In the genomic region with DNA sequence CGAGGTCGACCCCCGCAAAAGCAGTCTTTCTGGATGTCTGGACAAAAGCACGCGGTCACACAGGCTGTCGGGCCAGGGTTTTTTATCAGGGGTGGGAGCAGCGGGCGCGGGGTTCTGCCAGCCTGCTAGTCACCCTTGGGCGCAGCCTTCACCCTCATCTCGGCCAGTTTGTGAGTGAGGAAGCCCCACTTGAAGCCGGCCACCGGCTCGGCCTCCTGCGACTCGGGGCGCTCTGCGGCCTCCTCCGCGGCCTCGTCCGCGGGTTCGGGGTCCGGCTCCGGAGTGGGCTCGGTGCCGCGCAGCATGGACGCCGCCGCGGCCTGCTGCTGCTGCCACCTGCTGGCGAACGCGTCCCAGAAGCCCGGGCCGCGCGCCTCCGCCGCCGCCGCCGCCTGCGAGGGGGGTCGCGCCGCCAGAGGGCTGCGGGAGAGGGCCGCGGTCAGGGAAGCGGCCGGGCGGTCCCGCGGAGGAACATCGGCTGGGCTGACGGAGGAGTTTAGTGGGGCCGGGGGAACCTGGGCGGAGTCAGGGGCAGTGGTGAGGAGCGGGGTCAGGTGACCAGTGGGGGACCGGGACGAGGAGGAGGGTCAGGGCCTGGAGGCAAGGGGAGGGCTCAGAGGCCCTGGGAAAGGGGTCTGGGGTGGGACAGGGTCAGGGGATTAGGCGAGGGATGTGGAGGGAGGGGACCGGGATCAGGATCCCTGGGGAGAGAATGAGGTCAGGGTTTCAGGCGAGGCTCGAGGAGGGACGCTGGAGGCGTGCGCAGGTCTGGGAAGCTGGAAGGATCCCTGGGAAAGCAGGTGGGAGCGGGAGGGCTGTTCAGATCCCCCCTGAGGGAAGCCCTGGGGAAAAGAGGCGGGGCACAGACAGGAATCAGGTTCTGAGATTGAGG, we compare ENCODE assay signal across 8 cellular contexts. TPM values are rescaled to one million over a fixed set of nuclear protein-coding genes. Genes with fewer than 3 reads are reported as not detected.
DNase-seq lines count a peak whose midpoint lies in the region; ATAC-seq, FAIRE-seq and TF ChIP-seq lines count a peak whose summit lies in the region.
"Had no signal": no experiment of that assay in that cellular context is flagged by ENCODE, and none has a peak within 500 bp of the region (broad histone marks: within the 10 kb centered on the region; RNA-seq: fewer than 3 reads in every experiment).

No MANE protein-coding gene starts in this region.

- no peaks in the 10 kb centered on the region for H3K9me3 ChIP-seq in K562 (replicated peaks; ENCODE audit: control insufficient read depth, insufficient read depth, low read depth, low read length)

- TF ChIP-seq EP300 in K562 (IDR thresholded peaks at IDR 0.05; ENCODE audit: low read length) = no peak

- no TSS peak for BruUV-seq in K562 (replicated peaks; lab: Mats Ljungman, UMichigan)

- no peaks in the 10 kb centered on the region for H4K20me1 ChIP-seq in K562 (replicated peaks; ENCODE audit: control insufficient read depth, insufficient read depth, low read length)

- H3K27ac ChIP-seq in K562 (ENCODE audit: extremely low read depth, low read depth, low read length) = no peak overlapping the region

- POLR2A ChIA-PET in K562 (lab: Yijun Ruan, JAX) = interaction anchor here (0.6 to 1.1 kb wide), 3 partner anchors 16 to 119 kb away, joined by 3 to 7 read pairs (median 3); partner anchors contain the start of gene SLC30A2

- no peaks in the 10 kb centered on the region; the same call in 2 of the 3 replicates for H3K79me2 ChIP-seq in K562 (ENCODE audit: control insufficient read depth, insufficient read depth, low read length)

- no peaks in the 10 kb centered on the region for H3K36me3 ChIP-seq in K562 (ENCODE audit: control insufficient read depth, insufficient read depth, low read length)

- no peak for FAIRE-seq in K562 (lab: Jason Lieb, UNC)
- FAIRE-seq: colon had no signal

- H2AFZ ChIP-seq in K562 (ENCODE audit: low read depth, low read length) = peak overlapping the region; percentile 71

- CTCF ChIA-PET in K562 (lab: Yijun Ruan, JAX; ENCODE audit: low intra/inter-chr PET ratio) = interaction anchor here (0.5 to 2.5 kb wide), 7 partner anchors 22 to 269 kb away, joined by 3 to 20 read pairs (median 6); partner anchors contain the start of gene CEP85

- DNase-seq in GM19238 (ENCODE audit: insufficient read length, low spot score) (peak; percentile 49), T follicular helper cell (ENCODE audit: low read depth) (peak; percentile 22), K562 (ENCODE audit: extremely low read depth in 1 of 4, low spot score in 3 of 4) (peak; percentile 72 to 81 (median 78)), inferior parietal cortex (ENCODE audit: extremely low spot score) (peak; percentile 34), DMS114 treated with DMSO at 0.1 percent for 48 hours (lab: John Stamatoyannopoulos, UW; ENCODE audit: unreplicated experiment) (no peak)
- peak; percentile 33 to 47 (median 35) for DNase-seq in stimulated activated CD4-positive, alpha-beta T cell treated with anti-CD3 and anti-CD28 coated beads, Interleukin-1b, Interleukin-23, amount 100 ng/mL, for 24 hours (ENCODE audit: low read depth in 4 of 4, low spot score in 1 of 4)

- H3K27me3 ChIP-seq in K562 (ENCODE audit: control insufficient read depth in 2 of 2, insufficient read depth in 2 of 2, low read length in 2 of 2) = no peaks in the 10 kb centered on the region

- H3K9ac ChIP-seq in K562 (ENCODE audit: insufficient read depth in 1 of 2, low read depth in 2 of 2, low read length in 2 of 2) = peak overlapping the region; percentile 7 to 90; a peak in 3 of 4 replicates

- TF ChIP-seq CTCF in K562 (IDR thresholded peaks at IDR 0.05 in 2 of 3, conservative IDR thresholded peaks at IDR 0.05 in 1 of 3; ENCODE audit: insufficient read depth in 2 of 3, low read depth in 1 of 3, low read length in 3 of 3) = peak; percentile 54 to 92 (median 71)

- peak; percentile 63 for ATAC-seq in K562
- no peak for ATAC-seq in GM19467 (IDR thresholded peaks at IDR 0.05; ENCODE audit: unreplicated experiment)

- WGBS in K562 (ENCODE audit: insufficient coverage, low coverage, missing lambda C conversion rate) = 16% methylated on average over 63 of the region's 73 CpGs

- intact Hi-C loops in K562 (cut with micrococcal nuclease) = no loop called here

- H3K4me1 ChIP-seq in K562 (replicated peaks in 1 of 2; ENCODE audit: control insufficient read depth in 2 of 2, insufficient read depth in 2 of 2, low read length in 2 of 2) = peaks cover 31 to 50% of the 10 kb centered on the region in 2 experiments

- peak overlapping the region; percentile 40 for H3K4me3 ChIP-seq in K562

- in situ Hi-C loops in K562 (cut with MboI) = no loop called here

- no peaks in the 10 kb centered on the region for H3K9me1 ChIP-seq in K562 (ENCODE audit: control insufficient read depth, insufficient read depth, low read length)

- TF ChIP-seq POLR2A in K562 (conservative IDR thresholded peaks at IDR 0.05) = no peak

- TF ChIP-seq RAD21 in K562 (CRISPR knock-in tag; conservative IDR thresholded peaks at IDR 0.05 in 1 of 2, IDR thresholded peaks at IDR 0.05 in 1 of 2) = peak; percentile 67 to 76

- peak overlapping the region; percentile 54 for H3K4me2 ChIP-seq in K562 (ENCODE audit: insufficient read depth, low read length)

RNA-seq across cellular contexts. Expression of gene C1orf232, which starts 4.5 kb away (rescaled TPM):
- total RNA-seq in K562 (2011; cell fraction: chromatin; rRNA removed; ENCODE audit: low replicate concordance) = not detected in 2 replicates
- not detected in 2 replicates for total RNA-seq in K562 (2011; cell fraction: nucleolus; rRNA removed)
- not detected in 2 replicates for total RNA-seq in K562 (2011; cell fraction: nucleoplasm; rRNA removed)
- total RNA-seq in K562 (2014; rRNA removed) (not detected in 2 replicates), K562 (2014; rRNA removed; fragmentation: Illumina TruSeq; extraction: Trizol) (not detected in 2 replicates), K562 (2015; rRNA removed; fragmentation: Illumina TruSeq; extraction: Trizol) (not detected in 2 replicates), K562 (2021) (not detected in 2 replicates)
- polyA plus RNA-seq in K562 (2011; rRNA removed) (not detected in 2 replicates), K562 (2014; fragmentation: Illumina TruSeq; extraction: Trizol) (not detected in 2 replicates), K562 (2014; fragmentation: Nextera tagmentation; extraction: Ambion mirVana) (not detected), K562 (2014; rRNA removed) (not detected in 2 replicates)
- polyA plus RNA-seq in K562 (2011; cell fraction: cytosol; rRNA removed) = not detected in 2 replicates
- polyA plus RNA-seq in K562 (2011; cell fraction: nucleus; rRNA removed) = not detected in 2 replicates
- not detected in 2 replicates for polyA plus RNA-seq in K562 (2012)
- polyA minus RNA-seq in K562 (2011; rRNA and poly(A)+ RNA removed) = not detected in 2 replicates
- not detected in 2 replicates for polyA minus RNA-seq in K562 (2011; cell fraction: cytosol; rRNA and poly(A)+ RNA removed)
- not detected in 2 replicates for polyA minus RNA-seq in K562 (2011; cell fraction: nucleus; rRNA and poly(A)+ RNA removed)

RNA-seq across cellular contexts. Expression of gene FAM110D, which starts 5.4 kb away (rescaled TPM):
- total RNA-seq in K562 (2011; cell fraction: chromatin; rRNA removed; ENCODE audit: low replicate concordance) = 0.92 and 1.5 TPM in 2 replicates
- 0.79 and 1.3 TPM in 2 replicates for total RNA-seq in K562 (2011; cell fraction: nucleolus; rRNA removed)
- 1.5 and 2.1 TPM in 2 replicates for total RNA-seq in K562 (2011; cell fraction: nucleoplasm; rRNA removed)
- total RNA-seq in K562 (2014; rRNA removed) = 0.64 and 0.69 TPM in 2 replicates
- 0.26 and 0.33 TPM in 2 replicates for total RNA-seq in K562 (2014; rRNA removed; fragmentation: Illumina TruSeq; extraction: Trizol)
- 0.29 and 0.34 TPM in 2 replicates for total RNA-seq in K562 (2015; rRNA removed; fragmentation: Illumina TruSeq; extraction: Trizol)
- 0.58 and 0.62 TPM in 2 replicates for total RNA-seq in K562 (2021)
- 0.60 and 0.67 TPM in 2 replicates for polyA plus RNA-seq in K562 (2011; rRNA removed)
- polyA plus RNA-seq in K562 (2011; cell fraction: cytosol; rRNA removed) = 0.54 and 0.63 TPM in 2 replicates
- polyA plus RNA-seq in K562 (2011; cell fraction: nucleus; rRNA removed) = 0.76 and 1.1 TPM in 2 replicates
- 0.53 and 0.86 TPM in 2 replicates for polyA plus RNA-seq in K562 (2012)
- polyA plus RNA-seq in K562 (2014; fragmentation: Illumina TruSeq; extraction: Trizol) = 0.18 and 0.33 TPM in 2 replicates
- polyA plus RNA-seq in K562 (2014; fragmentation: Nextera tagmentation; extraction: Ambion mirVana) = under 1 TPM; 0.04 to 0.11 TPM
- 0.80 and 1.1 TPM in 2 replicates for polyA plus RNA-seq in K562 (2014; rRNA removed)
- polyA minus RNA-seq in K562 (2011; rRNA and poly(A)+ RNA removed) = 0.14 and 0.27 TPM in 2 replicates
- 0.55 TPM in 1 of 2 replicates, not detected in the other for polyA minus RNA-seq in K562 (2011; cell fraction: cytosol; rRNA and poly(A)+ RNA removed)
- 0.54 and 0.67 TPM in 2 replicates for polyA minus RNA-seq in K562 (2011; cell fraction: nucleus; rRNA and poly(A)+ RNA removed)

RNA-seq across cellular contexts. Expression of gene ZNF593, which starts 5.4 kb away (rescaled TPM):
- 12.7 and 40.0 TPM in 2 replicates for total RNA-seq in K562 (2011; cell fraction: chromatin; rRNA removed; ENCODE audit: low replicate concordance)
- total RNA-seq in K562 (2011; cell fraction: nucleolus; rRNA removed) = 55.5 and 60.9 TPM in 2 replicates
- 22.8 and 27.3 TPM in 2 replicates for total RNA-seq in K562 (2011; cell fraction: nucleoplasm; rRNA removed)
- 233 and 259 TPM in 2 replicates for total RNA-seq in K562 (2014; rRNA removed)
- total RNA-seq in K562 (2014; rRNA removed; fragmentation: Illumina TruSeq; extraction: Trizol) = 16.2 and 32.2 TPM in 2 replicates
- 66.3 and 76.7 TPM in 2 replicates for total RNA-seq in K562 (2015; rRNA removed; fragmentation: Illumina TruSeq; extraction: Trizol)
- 125 and 144 TPM in 2 replicates for total RNA-seq in K562 (2021)
- polyA plus RNA-seq in K562 (2011; rRNA removed) = 48.2 and 51.6 TPM in 2 replicates
- polyA plus RNA-seq in K562 (2011; cell fraction: cytosol; rRNA removed) = 107 and 284 TPM in 2 replicates
- 48.1 and 66.6 TPM in 2 replicates for polyA plus RNA-seq in K562 (2011; cell fraction: nucleus; rRNA removed)
- polyA plus RNA-seq in K562 (2012) = 81.5 and 109 TPM in 2 replicates
- 37.2 and 58.8 TPM in 2 replicates for polyA plus RNA-seq in K562 (2014; fragmentation: Illumina TruSeq; extraction: Trizol)
- 10 to 100 TPM in 1 of 2 experiments, 1 to 10 TPM in 1; 9.8 to 27.1 TPM for polyA plus RNA-seq in K562 (2014; fragmentation: Nextera tagmentation; extraction: Ambion mirVana)
- polyA plus RNA-seq in K562 (2014; rRNA removed) = 313 and 334 TPM in 2 replicates
- 6.5 and 11.3 TPM in 2 replicates for polyA minus RNA-seq in K562 (2011; rRNA and poly(A)+ RNA removed)
- 20.5 and 28.1 TPM in 2 replicates for polyA minus RNA-seq in K562 (2011; cell fraction: cytosol; rRNA and poly(A)+ RNA removed)
- polyA minus RNA-seq in K562 (2011; cell fraction: nucleus; rRNA and poly(A)+ RNA removed) = 27.1 and 36.7 TPM in 2 replicates

RNA-seq across cellular contexts. Expression of gene ZNF593OS, which starts 7.3 kb away (rescaled TPM):
- total RNA-seq in K562 (2011; cell fraction: chromatin; rRNA removed; ENCODE audit: low replicate concordance) = not detected in 2 replicates
- total RNA-seq in K562 (2011; cell fraction: nucleolus; rRNA removed) = 0.33 TPM in 1 of 2 replicates, not detected in the other
- not detected in 2 replicates for total RNA-seq in K562 (2011; cell fraction: nucleoplasm; rRNA removed)
- total RNA-seq in K562 (2014; rRNA removed) (not detected in 2 replicates), K562 (2014; rRNA removed; fragmentation: Illumina TruSeq; extraction: Trizol) (not detected in 2 replicates), K562 (2015; rRNA removed; fragmentation: Illumina TruSeq; extraction: Trizol) (not detected in 2 replicates), K562 (2021) (not detected in 2 replicates)
- polyA plus RNA-seq in K562 (2011; rRNA removed) (not detected in 2 replicates), K562 (2014; fragmentation: Illumina TruSeq; extraction: Trizol) (not detected in 2 replicates), K562 (2014; fragmentation: Nextera tagmentation; extraction: Ambion mirVana) (under 1 TPM; 0.24 to 0.27 TPM), K562 (2014; rRNA removed) (not detected in 2 replicates)
- 0.04 TPM in 1 of 2 replicates, not detected in the other for polyA plus RNA-seq in K562 (2011; cell fraction: cytosol; rRNA removed)
- not detected in 2 replicates for polyA plus RNA-seq in K562 (2011; cell fraction: nucleus; rRNA removed)
- polyA plus RNA-seq in K562 (2012) = 1.5 and 1.6 TPM in 2 replicates
- polyA minus RNA-seq in K562 (2011; rRNA and poly(A)+ RNA removed) = not detected in 2 replicates
- polyA minus RNA-seq in K562 (2011; cell fraction: cytosol; rRNA and poly(A)+ RNA removed) = not detected in 2 replicates
- 0.67 TPM in 1 of 2 replicates, not detected in the other for polyA minus RNA-seq in K562 (2011; cell fraction: nucleus; rRNA and poly(A)+ RNA removed)

RNA-seq across cellular contexts. Expression of gene CNKSR1, which starts 13.0 kb away (rescaled TPM):
- 12.4 and 22.9 TPM in 2 replicates for total RNA-seq in K562 (2011; cell fraction: chromatin; rRNA removed; ENCODE audit: low replicate concordance)
- 7.5 and 12.7 TPM in 2 replicates for total RNA-seq in K562 (2011; cell fraction: nucleolus; rRNA removed)
- 6.0 and 9.3 TPM in 2 replicates for total RNA-seq in K562 (2011; cell fraction: nucleoplasm; rRNA removed)
- 1.1 and 2.4 TPM in 2 replicates for total RNA-seq in K562 (2014; rRNA removed)
- 0.73 and 0.80 TPM in 2 replicates for total RNA-seq in K562 (2014; rRNA removed; fragmentation: Illumina TruSeq; extraction: Trizol)
- 1.8 and 2.4 TPM in 2 replicates for total RNA-seq in K562 (2015; rRNA removed; fragmentation: Illumina TruSeq; extraction: Trizol)
- 1.6 and 2.0 TPM in 2 replicates for total RNA-seq in K562 (2021)
- polyA plus RNA-seq in K562 (2011; rRNA removed) = 0.91 and 0.93 TPM in 2 replicates
- polyA plus RNA-seq in K562 (2011; cell fraction: cytosol; rRNA removed) = 1.3 and 2.6 TPM in 2 replicates
- 4.0 and 6.5 TPM in 2 replicates for polyA plus RNA-seq in K562 (2011; cell fraction: nucleus; rRNA removed)
- 2.1 and 3.1 TPM in 2 replicates for polyA plus RNA-seq in K562 (2012)
- 2.0 and 2.2 TPM in 2 replicates for polyA plus RNA-seq in K562 (2014; fragmentation: Illumina TruSeq; extraction: Trizol)
- polyA plus RNA-seq in K562 (2014; fragmentation: Nextera tagmentation; extraction: Ambion mirVana) = under 1 TPM; 0.03 to 0.10 TPM
- 2.0 and 2.8 TPM in 2 replicates for polyA plus RNA-seq in K562 (2014; rRNA removed)
- 0.45 and 0.56 TPM in 2 replicates for polyA minus RNA-seq in K562 (2011; rRNA and poly(A)+ RNA removed)
- polyA minus RNA-seq in K562 (2011; cell fraction: cytosol; rRNA and poly(A)+ RNA removed) = 1.2 and 2.7 TPM in 2 replicates
- 0.94 and 1.8 TPM in 2 replicates for polyA minus RNA-seq in K562 (2011; cell fraction: nucleus; rRNA and poly(A)+ RNA removed)
